In genomic region chr15:98800437-98801233, GRCh38 we compare ENCODE assay signal across 7 cellular contexts.
DNase-seq lines count a peak whose midpoint lies in the region; ATAC-seq, FAIRE-seq and TF ChIP-seq lines count a peak whose summit lies in the region.

No MANE protein-coding gene starts in this region.

- peak overlapping the region; percentile 23 for H3K9ac ChIP-seq in astrocyte (ENCODE audit: low read length)

- no peak overlapping the region for H2AFZ ChIP-seq in astrocyte (ENCODE audit: low read depth, low read length)
- H2AFZ ChIP-seq in hepatocyte = no peak overlapping the region

- no peaks in the 10 kb centered on the region for H3K36me3 ChIP-seq in HEK293 (ENCODE audit: control insufficient read depth in 2 of 2, insufficient read depth in 1 of 2, low read length in 2 of 2)
- H3K36me3 ChIP-seq in astrocyte (ENCODE audit: insufficient read depth, low read length) = no peaks in the 10 kb centered on the region
- no peaks in the 10 kb centered on the region for H3K36me3 ChIP-seq in hepatocyte (replicated peaks; ENCODE audit: insufficient read depth, low read depth)

- CTCF ChIA-PET in HEK293 (lab: Yijun Ruan, JAX) = interaction anchor here (0.6 to 6.4 kb wide), 6 partner anchors 9 to 1501 kb away, joined by 3 to 29 read pairs (median 5); partner anchors contain the start of gene IGF1R

- DNase-seq in NCI-H460 (ENCODE audit: extremely low read depth, low read depth) (peak; percentile 50), astrocyte (ENCODE audit: low read depth) (peak; percentile 72), hepatocyte (ENCODE audit: low spot score) (peak; percentile 84), renal cortical epithelial cell (ENCODE audit: low read depth) (peak; percentile 84)
- DNase-seq in stimulated activated effector memory CD8-positive, alpha-beta T cell treated with anti-CD3 and anti-CD28 coated beads, Interleukin-12 subunit alpha, Interleukin-12 subunit beta, amount 100 ng/mL, for 72 hours (ENCODE audit: low spot score in 2 of 2) = no peak

- H3K9me3 Mint-ChIP-seq in astrocyte (ENCODE audit: unreplicated experiment) = no peaks in the 10 kb centered on the region
- no peaks in the 10 kb centered on the region for H3K9me3 Mint-ChIP-seq in stimulated activated effector memory CD8-positive, alpha-beta T cell treated with anti-CD3 and anti-CD28 coated beads, Interleukin-12 subunit alpha, Interleukin-12 subunit beta, amount 100 ng/mL, for 72 hours

- peak overlapping the region; percentile 75 for H3K27ac ChIP-seq in HEK293 (ENCODE audit: extremely low read depth, low read depth, low read length)
- H3K27ac ChIP-seq in astrocyte (ENCODE audit: low read depth, low read length) = peak overlapping the region; percentile 64
- peak overlapping the region; percentile 79 for H3K27ac ChIP-seq in hepatocyte

- H3K4me3 ChIP-seq in HEK293 (ENCODE audit: low read depth, low read length) (peak overlapping the region; percentile 1; the same call in 1 of the 2 replicates), astrocyte (ENCODE audit: insufficient read depth, low read depth, low read length) (no peak overlapping the region), hepatocyte (no peak overlapping the region)

- peaks cover 3% of the 10 kb centered on the region for H3K36me3 Mint-ChIP-seq in astrocyte (ENCODE audit: low read depth, unreplicated experiment)
- H3K36me3 Mint-ChIP-seq in stimulated activated effector memory CD8-positive, alpha-beta T cell treated with anti-CD3 and anti-CD28 coated beads, Interleukin-12 subunit alpha, Interleukin-12 subunit beta, amount 100 ng/mL, for 72 hours = no peaks in the 10 kb centered on the region

- H3K4me3 Mint-ChIP-seq in astrocyte (ENCODE audit: unreplicated experiment) = peak overlapping the region; percentile 78
- no peak overlapping the region for H3K4me3 Mint-ChIP-seq in stimulated activated effector memory CD8-positive, alpha-beta T cell treated with anti-CD3 and anti-CD28 coated beads, Interleukin-12 subunit alpha, Interleukin-12 subunit beta, amount 100 ng/mL, for 72 hours

- ATAC-seq in stimulated activated effector memory CD8-positive, alpha-beta T cell treated with anti-CD3 and anti-CD28 coated beads, Interleukin-12 subunit alpha, Interleukin-12 subunit beta, amount 100 ng/mL, for 72 hours = no peak
- no peak for ATAC-seq in GM19328 (IDR thresholded peaks at IDR 0.05; ENCODE audit: unreplicated experiment)

- H3K4me1 ChIP-seq in HEK293 (ENCODE audit: control insufficient read depth, insufficient read depth, low read length) (peaks cover 42% of the 10 kb centered on the region), astrocyte (ENCODE audit: insufficient read depth, low read length) (peaks cover 41% of the 10 kb centered on the region), hepatocyte (ENCODE audit: insufficient read depth) (peaks cover 35% of the 10 kb centered on the region)

- no peaks in the 10 kb centered on the region for H3K27me3 ChIP-seq in astrocyte (ENCODE audit: insufficient read depth, low read length)
- no peaks in the 10 kb centered on the region for H3K27me3 ChIP-seq in hepatocyte

- H3K27ac Mint-ChIP-seq in astrocyte (ENCODE audit: unreplicated experiment) = peak overlapping the region; percentile 97
- H3K27ac Mint-ChIP-seq in stimulated activated effector memory CD8-positive, alpha-beta T cell treated with anti-CD3 and anti-CD28 coated beads, Interleukin-12 subunit alpha, Interleukin-12 subunit beta, amount 100 ng/mL, for 72 hours = no peak overlapping the region

- FAIRE-seq in astrocyte (lab: Jason Lieb, UNC) = no peak

- POLR2A ChIA-PET in HEK293 (lab: Yijun Ruan, JAX) = no interaction called here

- no peak for TF ChIP-seq CTCF in HEK293 (tag by site-specific recombination; IDR thresholded peaks at IDR 0.05)
- TF ChIP-seq CTCF in astrocyte (IDR thresholded peaks at IDR 0.05; ENCODE audit: insufficient read depth, low read depth, low read length) = no peak
- TF ChIP-seq CTCF in hepatocyte (IDR thresholded peaks at IDR 0.05; ENCODE audit: poor library complexity) = no peak

- H4K20me1 ChIP-seq in astrocyte (ENCODE audit: insufficient read depth, low read length) = peaks cover 97% of the 10 kb centered on the region
- peaks cover 23% of the 10 kb centered on the region for H4K20me1 ChIP-seq in hepatocyte (ENCODE audit: insufficient read depth, poor library complexity, severe bottlenecking)

- H3K79me2 ChIP-seq in astrocyte (ENCODE audit: insufficient read depth, low read length) (peaks cover 98% of the 10 kb centered on the region), hepatocyte (peaks cover 77% of the 10 kb centered on the region)

- no peaks in the 10 kb centered on the region for H3K9me3 ChIP-seq in HEK293 (ENCODE audit: control insufficient read depth, insufficient read depth, low read depth, low read length)
- no peaks in the 10 kb centered on the region for H3K9me3 ChIP-seq in astrocyte (ENCODE audit: insufficient read depth, low read depth, low read length)
- H3K9me3 ChIP-seq in hepatocyte (ENCODE audit: low read depth) = no peaks in the 10 kb centered on the region

- WGBS in hepatocyte (ENCODE audit: low lambda C conversion rate, missing lambda C conversion rate) = 7% methylated on average over 10 of the region's 11 CpGs

- H3K27me3 Mint-ChIP-seq in astrocyte (ENCODE audit: low read depth, unreplicated experiment) = no peaks in the 10 kb centered on the region

- peaks cover 75% of the 10 kb centered on the region for H3K4me1 Mint-ChIP-seq in astrocyte (ENCODE audit: low read depth, unreplicated experiment)
- H3K4me1 Mint-ChIP-seq in stimulated activated effector memory CD8-positive, alpha-beta T cell treated with anti-CD3 and anti-CD28 coated beads, Interleukin-12 subunit alpha, Interleukin-12 subunit beta, amount 100 ng/mL, for 72 hours = peaks cover 21% of the 10 kb centered on the region

- H3K4me2 ChIP-seq in astrocyte (ENCODE audit: low read length) = peak overlapping the region; percentile 66
- peak overlapping the region; percentile 76 for H3K4me2 ChIP-seq in hepatocyte

- H3K9me2 ChIP-seq in hepatocyte (replicated peaks; ENCODE audit: insufficient read depth) = no peaks in the 10 kb centered on the region

TF ChIP-seq in HEK293, 187 proteins besides CTCF, POLR2A, EP300 and RAD21 (continues in another document):
- TF ChIP-seq ZBTB26 (tag by site-specific recombination; optimal IDR thresholded peaks at IDR 0.05) (no peak), IKZF3 (tag by site-specific recombination; IDR thresholded peaks at IDR 0.05) (peak; percentile 24; the same call in 1 of the 2 replicates), SP7 (tag by site-specific recombination; IDR thresholded peaks at IDR 0.05) (peak; percentile 97), ZNF184 (tag by site-specific recombination; IDR thresholded peaks at IDR 0.05) (no peak), ZFP41 (tag by site-specific recombination; IDR thresholded peaks at IDR 0.05; ENCODE audit: borderline replicate concordance) (no peak), ZNF114 (tag by site-specific recombination; IDR thresholded peaks at IDR 0.05) (no peak)
- TF ChIP-seq, protein P1, sequence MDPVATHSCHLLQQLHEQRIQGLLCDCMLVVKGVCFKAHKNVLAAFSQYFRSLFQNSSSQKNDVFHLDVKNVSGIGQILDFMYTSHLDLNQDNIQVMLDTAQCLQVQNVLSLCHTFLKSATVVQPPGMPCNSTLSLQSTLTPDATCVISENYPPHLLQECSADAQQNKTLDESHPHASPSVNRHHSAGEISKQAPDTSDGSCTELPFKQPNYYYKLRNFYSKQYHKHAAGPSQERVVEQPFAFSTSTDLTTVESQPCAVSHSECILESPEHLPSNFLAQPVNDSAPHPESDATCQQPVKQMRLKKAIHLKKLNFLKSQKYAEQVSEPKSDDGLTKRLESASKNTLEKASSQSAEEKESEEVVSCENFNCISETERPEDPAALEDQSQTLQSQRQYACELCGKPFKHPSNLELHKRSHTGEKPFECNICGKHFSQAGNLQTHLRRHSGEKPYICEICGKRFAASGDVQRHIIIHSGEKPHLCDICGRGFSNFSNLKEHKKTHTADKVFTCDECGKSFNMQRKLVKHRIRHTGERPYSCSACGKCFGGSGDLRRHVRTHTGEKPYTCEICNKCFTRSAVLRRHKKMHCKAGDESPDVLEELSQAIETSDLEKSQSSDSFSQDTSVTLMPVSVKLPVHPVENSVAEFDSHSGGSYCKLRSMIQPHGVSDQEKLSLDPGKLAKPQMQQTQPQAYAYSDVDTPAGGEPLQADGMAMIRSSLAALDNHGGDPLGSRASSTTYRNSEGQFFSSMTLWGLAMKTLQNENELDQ (tag by site-specific recombination; IDR thresholded peaks at IDR 0.05; ENCODE audit: low read depth) = no peak
- TF ChIP-seq, protein P2, sequence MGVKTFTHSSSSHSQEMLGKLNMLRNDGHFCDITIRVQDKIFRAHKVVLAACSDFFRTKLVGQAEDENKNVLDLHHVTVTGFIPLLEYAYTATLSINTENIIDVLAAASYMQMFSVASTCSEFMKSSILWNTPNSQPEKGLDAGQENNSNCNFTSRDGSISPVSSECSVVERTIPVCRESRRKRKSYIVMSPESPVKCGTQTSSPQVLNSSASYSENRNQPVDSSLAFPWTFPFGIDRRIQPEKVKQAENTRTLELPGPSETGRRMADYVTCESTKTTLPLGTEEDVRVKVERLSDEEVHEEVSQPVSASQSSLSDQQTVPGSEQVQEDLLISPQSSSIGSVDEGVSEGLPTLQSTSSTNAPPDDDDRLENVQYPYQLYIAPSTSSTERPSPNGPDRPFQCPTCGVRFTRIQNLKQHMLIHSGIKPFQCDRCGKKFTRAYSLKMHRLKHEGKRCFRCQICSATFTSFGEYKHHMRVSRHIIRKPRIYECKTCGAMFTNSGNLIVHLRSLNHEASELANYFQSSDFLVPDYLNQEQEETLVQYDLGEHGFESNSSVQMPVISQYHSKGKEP (tag by site-specific recombination; IDR thresholded peaks at IDR 0.05) = peak; percentile 50; the same call in 1 of the 2 replicates

Comparison
In these comparisons a context has a peak if more than half of its experiments do, and no peak if none do; other contexts are left out.
1. DNase-seq: peak in NCI-H460 (single experiment), astrocyte (single experiment), hepatocyte (single experiment) and renal cortical epithelial cell (single experiment); none in stimulated activated effector memory CD8-positive, alpha-beta T cell treated with anti-CD3 and anti-CD28 coated beads, Interleukin-12 subunit alpha, Interleukin-12 subunit beta, amount 100 ng/mL, for 72 hours (0 of 2).
2. Peak in every context shown above with its lines, with median percentiles within 50 percentile points of each other: H3K27ac ChIP-seq.